In the genomic region with DNA sequence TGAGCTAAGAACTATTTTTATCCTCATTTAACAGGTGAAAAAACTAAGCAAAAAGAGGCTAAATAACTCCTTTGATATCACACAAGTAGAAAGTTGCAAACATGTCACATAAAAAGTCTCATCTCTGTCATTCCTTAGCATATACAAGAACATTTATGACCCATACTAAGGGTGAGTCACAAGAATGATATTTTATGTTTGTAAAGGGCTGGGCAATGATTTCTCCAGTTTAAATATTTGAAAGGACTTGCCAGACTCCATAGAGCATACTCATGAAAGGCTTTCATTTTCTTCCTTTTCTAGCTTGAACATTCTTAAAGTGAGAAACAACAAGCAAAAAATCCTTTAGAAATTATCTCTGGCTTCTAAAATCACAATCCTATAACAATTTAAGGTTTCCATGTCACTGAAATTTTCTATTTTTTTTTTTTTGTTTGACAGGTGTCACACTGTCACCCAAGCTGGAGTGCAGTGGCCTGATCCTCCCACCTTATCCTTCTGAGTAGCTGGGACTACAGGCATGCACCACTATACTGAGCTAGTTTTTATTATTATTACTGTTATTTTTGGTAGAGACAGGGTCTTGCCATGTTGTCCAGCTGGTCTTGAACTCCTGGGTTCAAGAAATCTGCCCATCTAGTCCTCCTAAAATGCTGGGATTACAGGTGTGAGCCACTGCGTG, we compare ENCODE assay signal across 14 cellular contexts.
"Had no signal": no experiment of that assay in that cellular context is flagged by ENCODE, and none has a peak within 500 bp of the region (broad histone marks: within the 10 kb centered on the region; RNA-seq: fewer than 3 reads in every experiment).

No MANE protein-coding gene starts in this region.

- H3K27ac ChIP-seq: dorsolateral prefrontal cortex, gastroesophageal sphincter, left ventricle myocardium inferior, skin epidermis, upper lobe of left lung had no signal

- H3K36me3 ChIP-seq: gastroesophageal sphincter, left ventricle myocardium inferior, upper lobe of left lung had no signal

- DNase-seq: activated naive CD4-positive, alpha-beta T cell treated with anti-CD3 and anti-CD28 coated beads, Interleukin-2, amount 10 ng/mL, durations not matched to agents 7 days and 5 days; activated T-cell treated with anti-CD3 and anti-CD28 coated beads for 4 hours; dorsolateral prefrontal cortex; endodermal cell; islet precursor cell; left ventricle myocardium inferior; mesendoderm; stimulated activated CD4-positive, alpha-beta T cell treated with anti-CD3 and anti-CD28 coated beads, Interleukin-15, amount 100 ng/mL, for 24 hours; stimulated activated CD4-positive, alpha-beta T cell treated with anti-CD3 and anti-CD28 coated beads, Interleukin-4, amount 100 ng/mL, for 4 hours; stimulated activated CD8-positive, alpha-beta memory T cell treated with anti-CD3 and anti-CD28 coated beads, Interleukin-4, amount 100 ng/mL, for 48 hours; stimulated activated naive CD4-positive, alpha-beta T cell treated with Interleukin-2 at 50 U/mL for 16 hours; upper lobe of left lung had no signal

- H3K9me3 ChIP-seq: gastroesophageal sphincter, left ventricle myocardium inferior, upper lobe of left lung had no signal

- H3K4me1 ChIP-seq: gastroesophageal sphincter, left ventricle myocardium inferior, upper lobe of left lung had no signal

- H3K4me3 ChIP-seq: dorsolateral prefrontal cortex, gastroesophageal sphincter, left ventricle myocardium inferior, skin epidermis, upper lobe of left lung had no signal

- H3K27me3 ChIP-seq: dorsolateral prefrontal cortex, gastroesophageal sphincter, upper lobe of left lung had no signal
